Comparison of ENCODE assay signal across 9 cellular contexts in the genomic region with DNA sequence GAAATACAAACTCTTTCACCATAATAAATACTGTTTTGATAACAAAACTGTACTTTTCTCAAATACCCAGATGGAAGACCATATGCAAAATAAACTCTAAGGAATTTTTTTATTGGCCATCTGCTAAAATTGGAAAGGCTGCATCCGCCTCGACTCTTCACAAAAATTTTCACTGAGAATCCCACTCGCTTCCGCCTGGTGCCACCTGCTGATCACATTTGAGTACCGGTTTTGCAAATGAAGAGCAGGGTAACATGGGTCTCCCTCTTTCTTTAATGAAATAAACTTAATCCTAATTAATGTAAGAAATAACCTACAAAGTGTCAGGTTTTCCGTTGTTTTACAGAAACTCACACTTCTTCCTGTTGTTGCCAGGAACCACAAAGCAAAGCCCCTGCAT.
DNase-seq lines count a peak whose midpoint lies in the region; ATAC-seq and TF ChIP-seq lines count a peak whose summit lies in the region.
"Had no signal": no experiment of that assay in that cellular context is flagged by ENCODE, and none has a peak within 500 bp of the region (broad histone marks: within the 10 kb centered on the region; RNA-seq: fewer than 3 reads in every experiment).

No MANE protein-coding gene starts in this region.

- DNase-seq in heart right ventricle (no peak), right atrium auricular region (ENCODE audit: low spot score) (no peak), astrocyte of the cerebellum (ENCODE audit: low read depth) (no peak), kidney epithelial cell (ENCODE audit: low read depth) (no peak), vagina (ENCODE audit: extremely low spot score in 2 of 2) (no peak), T-helper 1 cell (no peak), esophagus squamous epithelium (lab: John Stamatoyannopoulos, UW) (no peak)

- TF ChIP-seq CTCF in heart right ventricle (IDR thresholded peaks at IDR 0.05) = peak in 6 of 9 donors; percentile 33 to 56 (median 38)
- TF ChIP-seq CTCF in right atrium auricular region (IDR thresholded peaks at IDR 0.05) = peak in 1 of 2 donors; percentile 55
- peak; percentile 52 for TF ChIP-seq CTCF in astrocyte of the cerebellum (IDR thresholded peaks at IDR 0.05; ENCODE audit: low read depth, low read length, missing control alignments)
- TF ChIP-seq CTCF in kidney epithelial cell (IDR thresholded peaks at IDR 0.05; ENCODE audit: insufficient read depth, low read length, poor library complexity, severe bottlenecking) = peak; percentile 37
- TF ChIP-seq CTCF in vagina (IDR thresholded peaks at IDR 0.05) = peak in 2 of 3 experiments; percentile 15 to 35
- peak in 2 of 6 experiments; percentile 16 to 18 for TF ChIP-seq CTCF in esophagus squamous epithelium (IDR thresholded peaks at IDR 0.05)

- H3K27ac ChIP-seq in heart right ventricle (no peak overlapping the region), right atrium auricular region (no peak overlapping the region), vagina (no peak overlapping the region), esophagus squamous epithelium (no peak overlapping the region)
- H3K27ac ChIP-seq: BLaER1 treated with 17β-estradiol and CSF1 and Interleukin-3, amounts not matched to agents 10 nM and 100 nM had no signal

- TF ChIP-seq POLR2A in vagina (IDR thresholded peaks at IDR 0.05) (no peak), esophagus squamous epithelium (IDR thresholded peaks at IDR 0.05) (no peak)

- H3K36me3 ChIP-seq in heart right ventricle (no peaks in the 10 kb centered on the region), right atrium auricular region (no peaks in the 10 kb centered on the region), kidney epithelial cell (ENCODE audit: control insufficient read depth, insufficient read depth, low read length) (no peaks in the 10 kb centered on the region), vagina (no peaks in the 10 kb centered on the region), esophagus squamous epithelium (no peaks in the 10 kb centered on the region)
- H3K36me3 ChIP-seq: BLaER1 treated with 17β-estradiol and CSF1 and Interleukin-3, amounts not matched to agents 10 nM and 100 nM had no signal

- in situ Hi-C loops in astrocyte of the cerebellum (cut with HindIII; ENCODE audit: low sequenced_read_pairs) = no loop called here

- H3K4me1 ChIP-seq in heart right ventricle (peaks cover 0 to 30% (median 21%) of the 10 kb centered on the region in 9 donors), right atrium auricular region (peaks cover 0 to 13% of the 10 kb centered on the region in 2 donors), vagina (no peaks in the 10 kb centered on the region), esophagus squamous epithelium (peaks cover 0 to 18% (median 0%) of the 10 kb centered on the region in 3 donors)

- H3K4me3 ChIP-seq in heart right ventricle = no peak overlapping the region
- no peak overlapping the region for H3K4me3 ChIP-seq in right atrium auricular region
- no peak overlapping the region for H3K4me3 ChIP-seq in astrocyte of the cerebellum (ENCODE audit: low read depth, low read length)
- no peak overlapping the region for H3K4me3 ChIP-seq in kidney epithelial cell (ENCODE audit: low read depth, low read length)
- no peak overlapping the region for H3K4me3 ChIP-seq in vagina
- H3K4me3 ChIP-seq in esophagus squamous epithelium = no peak overlapping the region
- H3K4me3 ChIP-seq: BLaER1 treated with 17β-estradiol and CSF1 and Interleukin-3, amounts not matched to agents 10 nM and 100 nM had no signal

- H3K9me3 ChIP-seq in heart right ventricle (no peaks in the 10 kb centered on the region), right atrium auricular region (no peaks in the 10 kb centered on the region), vagina (no peaks in the 10 kb centered on the region), esophagus squamous epithelium (no peaks in the 10 kb centered on the region)
- H3K9me3 ChIP-seq: BLaER1 treated with 17β-estradiol and CSF1 and Interleukin-3, amounts not matched to agents 10 nM and 100 nM had no signal

- no peaks in the 10 kb centered on the region for H3K27me3 ChIP-seq in heart right ventricle
- no peaks in the 10 kb centered on the region for H3K27me3 ChIP-seq in right atrium auricular region
- H3K27me3 ChIP-seq in kidney epithelial cell (ENCODE audit: control insufficient read depth, insufficient read depth, low read length) = no peaks in the 10 kb centered on the region
- H3K27me3 ChIP-seq in vagina = no peaks in the 10 kb centered on the region
- H3K27me3 ChIP-seq in esophagus squamous epithelium = no peaks in the 10 kb centered on the region
- H3K27me3 ChIP-seq: BLaER1 treated with 17β-estradiol and CSF1 and Interleukin-3, amounts not matched to agents 10 nM and 100 nM had no signal

- 22 to 32% methylated on average over 6 of the region's 6 CpGs for WGBS in heart right ventricle, 2 donors
- WGBS in esophagus squamous epithelium, 2 donors = 36 to 50% methylated on average over 6 of the region's 6 CpGs

- intact Hi-C loops in heart right ventricle (cut with DNase I) = no loop called here
- intact Hi-C loops in vagina (cut with DNase I) = no loop called here
- intact Hi-C loops in esophagus squamous epithelium (cut with DNase I) = no loop called here

- ATAC-seq in heart right ventricle (no peak), GM21423 (IDR thresholded peaks at IDR 0.05; ENCODE audit: unreplicated experiment) (no peak)
